9 cellular contexts compared by ENCODE assay signal in the genomic region with DNA sequence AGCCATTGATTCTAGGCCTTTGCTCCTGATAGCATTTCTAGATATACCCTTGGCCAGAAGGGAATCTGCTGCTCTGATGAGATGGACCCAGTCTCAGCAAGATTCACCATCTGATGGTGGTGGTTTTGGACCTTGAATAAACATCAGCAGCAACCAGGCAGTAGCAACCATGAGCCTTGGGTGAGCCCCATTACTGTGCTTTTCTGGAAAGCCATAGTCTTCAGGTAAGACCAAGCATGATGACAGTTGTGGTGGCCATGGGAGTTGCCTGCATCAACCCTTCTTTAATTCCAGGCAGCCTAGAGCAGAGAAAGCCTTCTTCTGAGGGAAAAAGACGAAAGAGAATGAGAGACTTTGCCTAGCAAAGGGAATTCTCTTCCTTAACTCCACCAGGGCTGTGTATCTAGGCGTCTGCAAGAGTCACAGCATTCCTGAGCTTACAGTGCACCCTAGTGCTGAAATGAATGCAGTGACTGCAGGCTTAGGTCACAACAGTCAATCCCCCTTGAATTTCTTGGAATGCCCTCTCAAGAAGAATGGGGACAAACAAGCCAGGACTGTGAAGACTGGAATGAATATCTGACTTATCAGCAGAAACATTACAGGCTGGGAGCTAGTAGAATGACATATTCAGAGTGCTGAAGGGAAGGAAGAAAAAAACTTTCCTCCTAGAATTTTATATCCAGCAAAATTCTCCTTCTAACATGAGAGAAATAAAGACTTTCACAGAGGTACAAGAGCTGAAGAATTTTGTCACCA.
A peak's percentile ranks its signal among the peaks of the same experiment; 100 is the strongest.
DNase-seq lines count a peak whose midpoint lies in the region; ATAC-seq and TF ChIP-seq lines count a peak whose summit lies in the region.
"Had no signal": no experiment of that assay in that cellular context is flagged by ENCODE, and none has a peak within 500 bp of the region (broad histone marks: within the 10 kb centered on the region; RNA-seq: fewer than 3 reads in every experiment).

No MANE protein-coding gene starts in this region.

- H3K27ac ChIP-seq in 22Rv1 (no peak overlapping the region), SK-N-SH (ENCODE audit: low read depth in 2 of 2, low read length in 1 of 2) (no peak overlapping the region), right cardiac atrium (ENCODE audit: low read length) (no peak overlapping the region)

- H3K9me3 ChIP-seq in SK-N-SH (no peaks in the 10 kb centered on the region), right cardiac atrium (ENCODE audit: control insufficient read depth, low read length) (no peaks in the 10 kb centered on the region)

- CTCF ChIA-PET in SK-N-SH (lab: Yijun Ruan, JAX) = no interaction called here

- H3K9me2 ChIP-seq in SK-N-SH = no peaks in the 10 kb centered on the region

- H3K27me3 ChIP-seq in SK-N-SH (ENCODE audit: insufficient read depth) = no peaks in the 10 kb centered on the region
- H3K27me3 ChIP-seq in right cardiac atrium (ENCODE audit: control insufficient read depth, insufficient read depth) = no peaks in the 10 kb centered on the region

- peak; percentile 73 for TF ChIP-seq RAD21 in SK-N-SH (IDR thresholded peaks at IDR 0.05; ENCODE audit: low read length)

- H3K4me3 ChIP-seq in SK-N-SH (ENCODE audit: low read depth in 2 of 2, low read length in 1 of 2) = peak overlapping the region in 1 of 2 experiments; percentile 37; a peak in 1 of 4 replicates
- H3K4me3 ChIP-seq in right cardiac atrium (ENCODE audit: low read length) = no peak overlapping the region

- no peaks in the 10 kb centered on the region for H4K20me1 ChIP-seq in SK-N-SH (ENCODE audit: insufficient read depth)

- no peak overlapping the region for H2AFZ ChIP-seq in SK-N-SH (ENCODE audit: low read depth)

- H3K4me1 ChIP-seq in SK-N-SH (ENCODE audit: control insufficient read depth in 1 of 2, insufficient read depth in 2 of 2, low read depth in 1 of 2, low read length in 1 of 2) = peaks cover 0 to 3% of the 10 kb centered on the region in 2 experiments; a peak in 1 of 4 replicates
- no peaks in the 10 kb centered on the region for H3K4me1 ChIP-seq in right cardiac atrium (ENCODE audit: control insufficient read depth, insufficient read depth, low read length)

- intact Hi-C loops in right cardiac atrium (cut with DNase I) = no loop called here

- H3K36me3 ChIP-seq in SK-N-SH (replicated peaks in 1 of 2; ENCODE audit: control insufficient read depth in 1 of 2, insufficient read depth in 2 of 2, low read length in 1 of 2) = no peaks in the 10 kb centered on the region

- TF ChIP-seq CTCF in 22Rv1 (IDR thresholded peaks at IDR 0.05) (peak; percentile 61), SK-N-SH (IDR thresholded peaks at IDR 0.05) (peak; percentile 66)

- H3K9ac ChIP-seq in SK-N-SH = no peak overlapping the region

- 29% methylated on average over 2 of the region's 2 CpGs for whole genome bisulfite sequencing in SK-N-SH (ENCODE audit: low lambda C conversion rate)
- 26% methylated on average over 2 of the region's 2 CpGs for WGBS in right cardiac atrium

- POLR2A ChIA-PET in SK-N-SH (lab: Yijun Ruan, JAX) = no interaction called here

- H3K4me2 ChIP-seq in SK-N-SH = no peak overlapping the region

- peak; percentile 91 for ATAC-seq in GM18868 (IDR thresholded peaks at IDR 0.05; ENCODE audit: unreplicated experiment)
- peak; percentile 87 for ATAC-seq in HG03565 (IDR thresholded peaks at IDR 0.05; ENCODE audit: unreplicated experiment)
- ATAC-seq in right cardiac atrium = no peak

- DNase-seq in SK-N-SH = no peak
- DNase-seq in islet precursor cell = peak; percentile 87
- no peak for DNase-seq in NK-92 (lab: John Stamatoyannopoulos, UW; ENCODE audit: unreplicated experiment)
- no peak for DNase-seq in activated CD4-positive, alpha-beta T cell treated with anti-CD3 and anti-CD28 coated beads, Interleukin-2, amount 50 U/mL, for 4 hours
- DNase-seq in right cardiac atrium = no peak
- DNase-seq: activated naive CD8-positive, alpha-beta T cell treated with anti-CD3 and anti-CD28 coated beads, Interleukin-2, amount 10 ng/mL, durations not matched to agents 7 days and 5 days had no signal

- H3K79me2 ChIP-seq in SK-N-SH (ENCODE audit: insufficient read depth) = no peaks in the 10 kb centered on the region

- no peaks in the 10 kb centered on the region for H3F3A ChIP-seq in SK-N-SH (replicated peaks; ENCODE audit: insufficient read depth)

- TF ChIP-seq EP300 in SK-N-SH (IDR thresholded peaks at IDR 0.05; ENCODE audit: borderline replicate concordance in 1 of 2, low read depth in 1 of 2, low read length in 1 of 2) = no peak

TF ChIP-seq in SK-N-SH, 30 proteins besides CTCF, POLR2A, EP300 and RAD21:
- TF ChIP-seq CHD2 (IDR thresholded peaks at IDR 0.05; ENCODE audit: low read length, partially characterized antibody) = no peak
- no peak for TF ChIP-seq JUND (IDR thresholded peaks at IDR 0.05)
- TF ChIP-seq, protein P1, sequence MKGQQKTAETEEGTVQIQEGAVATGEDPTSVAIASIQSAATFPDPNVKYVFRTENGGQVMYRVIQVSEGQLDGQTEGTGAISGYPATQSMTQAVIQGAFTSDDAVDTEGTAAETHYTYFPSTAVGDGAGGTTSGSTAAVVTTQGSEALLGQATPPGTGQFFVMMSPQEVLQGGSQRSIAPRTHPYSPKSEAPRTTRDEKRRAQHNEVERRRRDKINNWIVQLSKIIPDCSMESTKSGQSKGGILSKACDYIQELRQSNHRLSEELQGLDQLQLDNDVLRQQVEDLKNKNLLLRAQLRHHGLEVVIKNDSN (IDR thresholded peaks at IDR 0.05; ENCODE audit: borderline replicate concordance, low read depth) = no peak
- TF ChIP-seq NRF1 (IDR thresholded peaks at IDR 0.05; ENCODE audit: low read depth, low read length) = no peak
- TF ChIP-seq SMC3 (IDR thresholded peaks at IDR 0.05; ENCODE audit: low read depth, low read length) = peak; percentile 58

Comparison
In these comparisons a context has a peak if more than half of its experiments do, and no peak if none do; other contexts are left out.
1. ATAC-seq: peak in GM18868 (single experiment) and HG03565 (single experiment); none in right cardiac atrium (0 of 2).